In genomic region chr12:79508622-79509021, GRCh38 we compare ENCODE assay signal across 25 cellular contexts.
DNase-seq lines count a peak whose midpoint lies in the region; ATAC-seq, FAIRE-seq and TF ChIP-seq lines count a peak whose summit lies in the region.
"Had no signal": no experiment of that assay in that cellular context is flagged by ENCODE, and none has a peak within 500 bp of the region (broad histone marks: within the 10 kb centered on the region; RNA-seq: fewer than 3 reads in every experiment).

No MANE protein-coding gene starts in this region.

- no peak for FAIRE-seq in HepG2 (lab: Jason Lieb, UNC)
- FAIRE-seq: GM12878, K562 had no signal

- DNase-seq in HepG2 (ENCODE audit: low spot score) (no peak), right lobe of liver (no peak), LNCaP clone FGC (ENCODE audit: low read depth) (no peak), dermis blood vessel endothelial cell (peak; percentile 20), occipital lobe (lab: John Stamatoyannopoulos, UW) (no peak), hepatocyte (ENCODE audit: low spot score) (no peak)
- DNase-seq: 8988T; BE2C; CD4-positive, CD25-positive, alpha-beta regulatory T cell; DMS79 treated with DMSO at 0.1 percent for 48 hours; GOT3; MM.1S; NCI-H1048; NCI-H1417 treated with DMSO at 0.1 percent for 48 hours; NCI-H187 treated with DMSO at 0.1 percent for 48 hours; NCI-H524 treated with DMSO at 0.1 percent for 48 hours; PC-9; RPMI8226; SHP77 treated with DMSO at 0.1 percent for 48 hours; SW 1271 had no signal

- no peak overlapping the region for H3K4me2 ChIP-seq in HepG2 (ENCODE audit: low read depth, low read length)
- no peak overlapping the region for H3K4me2 ChIP-seq in parathyroid adenoma (ENCODE audit: low read length)
- H3K4me2 ChIP-seq in hepatocyte = no peak overlapping the region
- H3K4me2 ChIP-seq: PC-9 had no signal

- H2AFZ ChIP-seq in HepG2 (ENCODE audit: low read length) = no peak overlapping the region
- H2AFZ ChIP-seq in parathyroid adenoma = peak overlapping the region; percentile 25
- H2AFZ ChIP-seq in hepatocyte = no peak overlapping the region
- H2AFZ ChIP-seq: PC-9 had no signal

- intact Hi-C loops in HepG2 (cut with micrococcal nuclease; ENCODE audit: unreplicated experiment) (no loop called here), right lobe of liver (cut with DNase I) (no loop called here)

- no peak overlapping the region for H3K4me3 ChIP-seq in HepG2 (replicated peaks in 1 of 3; ENCODE audit: insufficient read depth in 1 of 3, low read depth in 2 of 3, low read length in 3 of 3)
- no peak overlapping the region for H3K4me3 ChIP-seq in right lobe of liver
- H3K4me3 ChIP-seq in LNCaP clone FGC (ENCODE audit: low read depth, low read length) = no peak overlapping the region
- no peak overlapping the region for H3K4me3 ChIP-seq in parathyroid adenoma (ENCODE audit: low read depth, low read length)
- no peak overlapping the region for H3K4me3 ChIP-seq in hepatocyte
- H3K4me3 ChIP-seq: GM12878, K562, PC-9, SK-N-MC had no signal

- TF ChIP-seq CTCF in HepG2 (CRISPR knock-in tag; IDR thresholded peaks at IDR 0.05) = 0 out of 2 replicates have a peak, but pooled peaks have one; percentile 21
- no peak for TF ChIP-seq CTCF in right lobe of liver (IDR thresholded peaks at IDR 0.05)
- peak; percentile 30; the same call in 1 of the 2 replicates for TF ChIP-seq CTCF in LNCaP clone FGC (IDR thresholded peaks at IDR 0.05; ENCODE audit: control insufficient read depth, extremely low read depth, insufficient read depth)
- no peak for TF ChIP-seq CTCF in parathyroid adenoma (IDR thresholded peaks at IDR 0.05)
- TF ChIP-seq CTCF in hepatocyte (IDR thresholded peaks at IDR 0.05; ENCODE audit: poor library complexity) = no peak

- TF ChIP-seq EP300 in HepG2 (IDR thresholded peaks at IDR 0.05; ENCODE audit: low read depth in 2 of 2, low read length in 2 of 2) (no peak), HepG2 (CRISPR knock-in tag; IDR thresholded peaks at IDR 0.05; ENCODE audit: borderline replicate concordance) (no peak)

- no peaks in the 10 kb centered on the region for H3K9me2 ChIP-seq in hepatocyte (replicated peaks; ENCODE audit: insufficient read depth)

- H3K27ac ChIP-seq in HepG2 (ENCODE audit: extremely low read length, insufficient read depth, low read length) = no peak overlapping the region
- H3K27ac ChIP-seq in right lobe of liver = no peak overlapping the region
- H3K27ac ChIP-seq in parathyroid adenoma = no peak overlapping the region
- no peak overlapping the region for H3K27ac ChIP-seq in hepatocyte
- H3K27ac ChIP-seq: PC-9, SK-N-MC had no signal

- peaks cover 11% of the 10 kb centered on the region for H3K4me1 ChIP-seq in HepG2 (ENCODE audit: insufficient read depth, low read length)
- no peaks in the 10 kb centered on the region for H3K4me1 ChIP-seq in right lobe of liver
- H3K4me1 ChIP-seq in parathyroid adenoma = no peaks in the 10 kb centered on the region
- no peaks in the 10 kb centered on the region for H3K4me1 ChIP-seq in hepatocyte (ENCODE audit: insufficient read depth)
- H3K4me1 ChIP-seq: BE2C had no signal

- TF ChIP-seq POLR2A in HepG2 (IDR thresholded peaks at IDR 0.05; ENCODE audit: insufficient read depth in 1 of 2, low read depth in 2 of 2, low read length in 2 of 2) (no peak), right lobe of liver (IDR thresholded peaks at IDR 0.05) (no peak)

- 89% methylated on average over 2 of the region's 2 CpGs for WGBS in HepG2 (ENCODE audit: low lambda C conversion rate)
- 85% methylated on average over 2 of the region's 2 CpGs for WGBS in right lobe of liver (ENCODE audit: insufficient coverage, low coverage, low lambda C conversion rate, missing lambda C conversion rate)
- 98% methylated on average over 2 of the region's 2 CpGs for WGBS in hepatocyte (ENCODE audit: low lambda C conversion rate, missing lambda C conversion rate)

- H3K9me3 ChIP-seq in HepG2 (ENCODE audit: low read length) (no peaks in the 10 kb centered on the region), right lobe of liver (no peaks in the 10 kb centered on the region), parathyroid adenoma (ENCODE audit: control insufficient read depth, low read length) (no peaks in the 10 kb centered on the region), hepatocyte (ENCODE audit: low read depth) (no peaks in the 10 kb centered on the region)
- H3K9me3 ChIP-seq: BE2C had no signal

- BruUV-seq in HepG2 (replicated peaks; lab: Mats Ljungman, UMichigan) = no TSS peak

- no peak for TF ChIP-seq RAD21 in HepG2 (CRISPR knock-in tag; IDR thresholded peaks at IDR 0.05)

- POLR2A ChIA-PET in HepG2 (lab: Yijun Ruan, JAX) = no interaction called here

- ATAC-seq in HepG2 (no peak), right lobe of liver (no peak), GM21526 (IDR thresholded peaks at IDR 0.05; ENCODE audit: low FRiP score, unreplicated experiment) (no peak)
- ATAC-seq: GM12878, K562 had no signal

- H3K36me3 ChIP-seq in HepG2 (replicated peaks in 1 of 2; ENCODE audit: control insufficient read depth in 1 of 2, insufficient read depth in 2 of 2, low read length in 2 of 2) = no peaks in the 10 kb centered on the region
- no peaks in the 10 kb centered on the region for H3K36me3 ChIP-seq in right lobe of liver
- no peaks in the 10 kb centered on the region for H3K36me3 ChIP-seq in parathyroid adenoma (ENCODE audit: control insufficient read depth, insufficient read depth, low read length)
- no peaks in the 10 kb centered on the region for H3K36me3 ChIP-seq in hepatocyte (replicated peaks; ENCODE audit: insufficient read depth, low read depth)
- H3K36me3 ChIP-seq: BE2C had no signal

- H3K27me3 ChIP-seq in HepG2 (ENCODE audit: control insufficient read depth in 1 of 2, insufficient read depth in 2 of 2, low read length in 2 of 2) = no peaks in the 10 kb centered on the region
- no peaks in the 10 kb centered on the region for H3K27me3 ChIP-seq in right lobe of liver
- no peaks in the 10 kb centered on the region for H3K27me3 ChIP-seq in parathyroid adenoma (ENCODE audit: control insufficient read depth, insufficient read depth, low read length)
- H3K27me3 ChIP-seq in hepatocyte = no peaks in the 10 kb centered on the region

- H3K9ac ChIP-seq in HepG2 (ENCODE audit: insufficient read depth, low read depth, low read length) (no peak overlapping the region), parathyroid adenoma (no peak overlapping the region)

- H4K20me1 ChIP-seq in HepG2 (ENCODE audit: insufficient read depth, low read length) (no peaks in the 10 kb centered on the region), hepatocyte (ENCODE audit: insufficient read depth, poor library complexity, severe bottlenecking) (no peaks in the 10 kb centered on the region)

- CTCF ChIA-PET in HepG2 (lab: Yijun Ruan, JAX; ENCODE audit: low intra/inter-chr PET ratio, low total read pairs) = interaction anchor here (0.7 kb wide), 1 partner anchor 229 kb away, joined by 3 read pairs; no protein-coding TSS in a partner anchor

- in situ Hi-C loops in HepG2 (cut with HindIII; ENCODE audit: extremely low pct_ligation_motif_present, low pct_unique_long_range_greater_than_20kb) = no loop called here

- H3K79me2 ChIP-seq in HepG2 (ENCODE audit: insufficient read depth, low read length) (no peaks in the 10 kb centered on the region), parathyroid adenoma (no peaks in the 10 kb centered on the region), hepatocyte (no peaks in the 10 kb centered on the region)

TF ChIP-seq in HepG2, 621 proteins besides CTCF, POLR2A, EP300 and RAD21:
- peak; percentile 49 for TF ChIP-seq STAG1 (CRISPR knock-in tag; IDR thresholded peaks at IDR 0.05)
- no peak for TF ChIP-seq RAD51 (IDR thresholded peaks at IDR 0.05; ENCODE audit: borderline replicate concordance)

Comparison
In these comparisons a context has a peak if more than half of its experiments do, and no peak if none do; other contexts are left out.
1. CTCF ChIP-seq: peak in HepG2 (single experiment) and LNCaP clone FGC (single experiment); none in right lobe of liver (0 of 4), parathyroid adenoma (single experiment) and hepatocyte (single experiment).